In the genomic region with DNA sequence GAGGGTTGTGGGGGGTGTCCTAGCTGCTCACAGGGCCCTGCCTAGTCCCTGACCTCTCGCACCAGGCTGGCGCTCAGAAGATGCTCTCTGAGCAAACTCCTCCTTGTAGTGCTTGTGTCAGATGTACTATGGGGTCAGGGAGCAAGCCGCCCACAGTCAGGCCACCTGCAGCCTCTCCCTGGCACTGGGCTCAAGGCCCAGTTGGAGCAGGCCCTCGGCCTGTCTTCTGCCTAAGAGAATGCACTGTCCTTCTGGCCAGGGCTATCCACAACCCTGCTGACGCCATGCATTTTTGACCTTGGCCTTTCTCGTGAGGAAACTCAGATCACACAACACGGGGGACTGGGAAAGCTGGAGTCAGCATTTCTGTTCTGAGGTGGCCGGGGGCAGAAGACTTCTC, we compare ENCODE assay signal across 18 cellular contexts.
"Had no signal": no experiment of that assay in that cellular context is flagged by ENCODE, and none has a peak within 500 bp of the region (broad histone marks: within the 10 kb centered on the region; RNA-seq: fewer than 3 reads in every experiment).

No MANE protein-coding gene starts in this region.

- ATAC-seq: activated CD4-positive, alpha-beta T cell treated with anti-CD3 and anti-CD28 coated beads for 36 hours; activated T-cell treated with anti-CD3 and anti-CD28 coated beads, Interleukin-2, amount 50 U/mL, for 72 hours; esophagus mucosa had no signal

- H3K27ac Mint-ChIP-seq: activated CD4-positive, alpha-beta memory T cell treated with anti-CD3 and anti-CD28 coated beads, Interleukin-2, amount 10 ng/mL, durations not matched to agents 7 days and 5 days; activated CD4-positive, alpha-beta T cell treated with anti-CD3 and anti-CD28 coated beads for 36 hours; activated naive CD8-positive, alpha-beta T cell; activated T-cell treated with anti-CD3 and anti-CD28 coated beads, Interleukin-2, amount 50 U/mL, for 72 hours had no signal

- H3K9me3 ChIP-seq: breast epithelium, stomach, thoracic aorta had no signal

- H3K4me3 Mint-ChIP-seq: activated CD4-positive, alpha-beta memory T cell treated with anti-CD3 and anti-CD28 coated beads, Interleukin-2, amount 10 ng/mL, durations not matched to agents 7 days and 5 days; activated CD4-positive, alpha-beta T cell treated with anti-CD3 and anti-CD28 coated beads for 36 hours; activated naive CD8-positive, alpha-beta T cell; activated T-cell treated with anti-CD3 and anti-CD28 coated beads, Interleukin-2, amount 50 U/mL, for 72 hours; naive B cell had no signal

- H3K36me3 ChIP-seq: breast epithelium, stomach, thoracic aorta had no signal

- DNase-seq: activated CD4-positive, alpha-beta memory T cell treated with anti-CD3 and anti-CD28 coated beads, Interleukin-2, amount 10 ng/mL, durations not matched to agents 7 days and 5 days; activated CD4-positive, alpha-beta T cell treated with anti-CD3 and anti-CD28 coated beads for 36 hours; activated gamma-delta T cell; activated T-cell treated with anti-CD3 and anti-CD28 coated beads, Interleukin-2, amount 50 U/mL, for 72 hours; hypothalamus; naive B cell; posterior cingulate gyrus; retina; SIG-M5; stomach; T-helper 2 cell had no signal

- H3K4me3 ChIP-seq: breast epithelium, dorsolateral prefrontal cortex, lung, skin epidermis, stomach, thoracic aorta had no signal

- H3K36me3 Mint-ChIP-seq: activated naive CD8-positive, alpha-beta T cell; naive B cell had no signal

- H3K27me3 Mint-ChIP-seq: activated naive CD8-positive, alpha-beta T cell had no signal

- H3K9me3 Mint-ChIP-seq: activated CD4-positive, alpha-beta memory T cell treated with anti-CD3 and anti-CD28 coated beads, Interleukin-2, amount 10 ng/mL, durations not matched to agents 7 days and 5 days; activated T-cell treated with anti-CD3 and anti-CD28 coated beads, Interleukin-2, amount 50 U/mL, for 72 hours had no signal

- H3K27ac ChIP-seq: breast epithelium, dorsolateral prefrontal cortex, skin epidermis, stomach, thoracic aorta had no signal

- H3K27me3 ChIP-seq: breast epithelium, dorsolateral prefrontal cortex had no signal
